ENCODE assay signal across 12 cellular contexts in the genomic region with DNA sequence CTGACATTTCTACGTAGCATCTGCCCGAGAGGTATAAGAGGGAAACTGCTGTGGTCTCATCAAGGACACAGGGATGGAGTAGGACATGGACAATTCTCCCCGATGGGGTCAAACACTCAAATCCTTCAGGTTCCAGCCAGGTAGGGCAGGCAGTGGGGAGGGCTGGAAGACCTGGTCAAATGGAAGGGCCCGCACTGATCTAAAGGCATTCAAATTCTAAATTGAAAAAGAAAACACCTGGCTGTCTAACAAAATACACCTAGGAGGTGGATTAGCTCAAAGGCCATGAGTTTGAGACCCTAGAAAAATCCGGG. TPM values are rescaled to one million over a fixed set of nuclear protein-coding genes. Genes with fewer than 3 reads are reported as not detected.
DNase-seq lines count a peak whose midpoint lies in the region; ATAC-seq and TF ChIP-seq lines count a peak whose summit lies in the region.
"Had no signal": no experiment of that assay in that cellular context is flagged by ENCODE, and none has a peak within 500 bp of the region (broad histone marks: within the 10 kb centered on the region; RNA-seq: fewer than 3 reads in every experiment).

No MANE protein-coding gene starts in this region.

- H3K27me3 Mint-ChIP-seq in CD8-positive, alpha-beta T cell (ENCODE audit: low read depth), result peaks cover 28% of the 10 kb centered on the region

- H3F3A ChIP-seq in neural cell (ENCODE audit: insufficient read depth, low read length, poor library complexity, severe bottlenecking), result peaks cover 8% of the 10 kb centered on the region

- no peaks in the 10 kb centered on the region for H3K36me3 Mint-ChIP-seq in CD8-positive, alpha-beta T cell

- H2AFZ ChIP-seq in neural cell (ENCODE audit: low read depth, low read length), result peak overlapping the region; percentile 87

- POLR2A ChIA-PET in CD8-positive, alpha-beta T cell (lab: Charles Lee), result no interaction called here

- H3K9me2 ChIP-seq in neural cell (ENCODE audit: insufficient read depth, low read length), result no peaks in the 10 kb centered on the region

- H3K4me1 ChIP-seq in CD8-positive, alpha-beta T cell (ENCODE audit: insufficient read depth, low read length), result peaks cover 9% of the 10 kb centered on the region
- H3K4me1 ChIP-seq in HUES6 (ENCODE audit: control insufficient read depth, insufficient read depth, low read length) (peaks cover 16% of the 10 kb centered on the region), colonic mucosa (peaks cover 7% of the 10 kb centered on the region)

- no peaks in the 10 kb centered on the region for H3K36me3 ChIP-seq in CD8-positive, alpha-beta T cell (ENCODE audit: insufficient read depth, low read length)
- H3K36me3 ChIP-seq in HUES6 (ENCODE audit: control insufficient read depth, insufficient read depth, low read length), result no peaks in the 10 kb centered on the region
- H3K36me3 ChIP-seq in colonic mucosa, result no peaks in the 10 kb centered on the region
- no peaks in the 10 kb centered on the region for H3K36me3 ChIP-seq in neural cell (ENCODE audit: insufficient read depth, low read length)
- H3K36me3 ChIP-seq: sigmoid colon, upper lobe of right lung had no signal

- peak overlapping the region; percentile 77 for H3K4me2 ChIP-seq in neural cell (ENCODE audit: low read length)

- no peaks in the 10 kb centered on the region for H3K79me2 ChIP-seq in neural cell (replicated peaks; ENCODE audit: insufficient read depth, low read length)

- intact Hi-C loops in CD8-positive, alpha-beta T cell (cut with DNase I, micrococcal nuclease), result no loop called here
- intact Hi-C loops in colonic mucosa (cut with DNase I), result no loop called here

- ATAC-seq in CD8-positive, alpha-beta T cell, result no peak
- ATAC-seq in GM21576 (IDR thresholded peaks at IDR 0.05; ENCODE audit: unreplicated experiment), result no peak

- no peaks in the 10 kb centered on the region for H3K9me3 Mint-ChIP-seq in CD8-positive, alpha-beta T cell

- peaks cover 11% of the 10 kb centered on the region for H3K4me1 Mint-ChIP-seq in CD8-positive, alpha-beta T cell (ENCODE audit: low read depth)

- H3K9ac ChIP-seq in HUES6 (ENCODE audit: low read length) (peak overlapping the region; percentile 21), colonic mucosa (ENCODE audit: low read depth in 2 of 2, low read length in 2 of 2) (no peak overlapping the region), neural cell (ENCODE audit: low read length) (peak overlapping the region; percentile 84)

- H3K4me3 Mint-ChIP-seq in CD8-positive, alpha-beta T cell, result peak overlapping the region; percentile 78

- TF ChIP-seq RAD21 in neural cell (conservative IDR thresholded peaks at IDR 0.05), result peak; percentile 24

- H3K9me3 ChIP-seq in CD8-positive, alpha-beta T cell (ENCODE audit: low read length), result no peaks in the 10 kb centered on the region
- H3K9me3 ChIP-seq in HUES6 (ENCODE audit: control insufficient read depth, insufficient read depth, low read depth, low read length), result no peaks in the 10 kb centered on the region
- no peaks in the 10 kb centered on the region for H3K9me3 ChIP-seq in colonic mucosa
- no peaks in the 10 kb centered on the region for H3K9me3 ChIP-seq in neural cell (ENCODE audit: low read length)
- H3K9me3 ChIP-seq: sigmoid colon, upper lobe of right lung had no signal

- no peak overlapping the region for H3K4me3 ChIP-seq in CD8-positive, alpha-beta T cell (ENCODE audit: low read depth, low read length)
- peak overlapping the region; percentile 75 for H3K4me3 ChIP-seq in HUES6 (ENCODE audit: low read depth, low read length)
- H3K4me3 ChIP-seq in colonic mucosa, result peak overlapping the region; percentile 53
- peak overlapping the region; percentile 75 for H3K4me3 ChIP-seq in neural cell (ENCODE audit: low read length)
- H3K4me3 ChIP-seq: lung had no signal

- H3K27me3 ChIP-seq in CD8-positive, alpha-beta T cell (ENCODE audit: insufficient read depth, low read length), result peaks cover 16% of the 10 kb centered on the region
- peaks cover 41% of the 10 kb centered on the region for H3K27me3 ChIP-seq in HUES6 (ENCODE audit: control insufficient read depth, insufficient read depth, low read length)
- H3K27me3 ChIP-seq in colonic mucosa, result peaks cover 4% of the 10 kb centered on the region
- no peaks in the 10 kb centered on the region for H3K27me3 ChIP-seq in neural cell (ENCODE audit: insufficient read depth, low read depth, low read length)

- CTCF ChIA-PET in CD8-positive, alpha-beta T cell (lab: Charles Lee), result interaction anchor here (0.8 to 4.9 kb wide), 2 partner anchors 10 to 169 kb away, joined by 3 to 30 read pairs; no protein-coding TSS in a partner anchor

- H3K27ac Mint-ChIP-seq in CD8-positive, alpha-beta T cell, result no peak overlapping the region

- H4K20me1 ChIP-seq in neural cell (ENCODE audit: insufficient read depth), result no peaks in the 10 kb centered on the region

- DNase-seq in CD8-positive, alpha-beta T cell, result no peak
- DNase-seq in colonic mucosa, result no peak
- DNase-seq in NCI-H2081 treated with DMSO at 0.1 percent for 48 hours (lab: John Stamatoyannopoulos, UW), result no peak
- DNase-seq in NCI-H1105 treated with DMSO at 0.1 percent for 48 hours (lab: John Stamatoyannopoulos, UW), result no peak
- DNase-seq: sigmoid colon had no signal

- TF ChIP-seq EP300 in neural cell (conservative IDR thresholded peaks at IDR 0.05; ENCODE audit: poor library complexity, severe bottlenecking), result peak; percentile 30

- no peak for TF ChIP-seq CTCF in CD8-positive, alpha-beta T cell (IDR thresholded peaks at IDR 0.05)
- TF ChIP-seq CTCF in colonic mucosa (IDR thresholded peaks at IDR 0.05), result no peak
- TF ChIP-seq CTCF in neural cell (IDR thresholded peaks at IDR 0.05; ENCODE audit: poor library complexity, severe bottlenecking), result no peak

- H3K27ac ChIP-seq in CD8-positive, alpha-beta T cell (ENCODE audit: low read depth, low read length), result no peak overlapping the region
- H3K27ac ChIP-seq in HUES6 (ENCODE audit: low read depth, low read length) (no peak overlapping the region), colonic mucosa (no peak overlapping the region), neural cell (ENCODE audit: low read length) (peak overlapping the region; percentile 92)
- H3K27ac ChIP-seq: coronary artery, HL-60, sigmoid colon, upper lobe of right lung had no signal

TF ChIP-seq in neural cell, 6 proteins besides CTCF, POLR2A, EP300 and RAD21:
- TF ChIP-seq TAF1 (IDR thresholded peaks at IDR 0.05; ENCODE audit: low read depth), result peak; percentile 68
- TF ChIP-seq, protein P1, sequence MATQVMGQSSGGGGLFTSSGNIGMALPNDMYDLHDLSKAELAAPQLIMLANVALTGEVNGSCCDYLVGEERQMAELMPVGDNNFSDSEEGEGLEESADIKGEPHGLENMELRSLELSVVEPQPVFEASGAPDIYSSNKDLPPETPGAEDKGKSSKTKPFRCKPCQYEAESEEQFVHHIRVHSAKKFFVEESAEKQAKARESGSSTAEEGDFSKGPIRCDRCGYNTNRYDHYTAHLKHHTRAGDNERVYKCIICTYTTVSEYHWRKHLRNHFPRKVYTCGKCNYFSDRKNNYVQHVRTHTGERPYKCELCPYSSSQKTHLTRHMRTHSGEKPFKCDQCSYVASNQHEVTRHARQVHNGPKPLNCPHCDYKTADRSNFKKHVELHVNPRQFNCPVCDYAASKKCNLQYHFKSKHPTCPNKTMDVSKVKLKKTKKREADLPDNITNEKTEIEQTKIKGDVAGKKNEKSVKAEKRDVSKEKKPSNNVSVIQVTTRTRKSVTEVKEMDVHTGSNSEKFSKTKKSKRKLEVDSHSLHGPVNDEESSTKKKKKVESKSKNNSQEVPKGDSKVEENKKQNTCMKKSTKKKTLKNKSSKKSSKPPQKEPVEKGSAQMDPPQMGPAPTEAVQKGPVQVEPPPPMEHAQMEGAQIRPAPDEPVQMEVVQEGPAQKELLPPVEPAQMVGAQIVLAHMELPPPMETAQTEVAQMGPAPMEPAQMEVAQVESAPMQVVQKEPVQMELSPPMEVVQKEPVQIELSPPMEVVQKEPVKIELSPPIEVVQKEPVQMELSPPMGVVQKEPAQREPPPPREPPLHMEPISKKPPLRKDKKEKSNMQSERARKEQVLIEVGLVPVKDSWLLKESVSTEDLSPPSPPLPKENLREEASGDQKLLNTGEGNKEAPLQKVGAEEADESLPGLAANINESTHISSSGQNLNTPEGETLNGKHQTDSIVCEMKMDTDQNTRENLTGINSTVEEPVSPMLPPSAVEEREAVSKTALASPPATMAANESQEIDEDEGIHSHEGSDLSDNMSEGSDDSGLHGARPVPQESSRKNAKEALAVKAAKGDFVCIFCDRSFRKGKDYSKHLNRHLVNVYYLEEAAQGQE (IDR thresholded peaks at IDR 0.05; ENCODE audit: borderline replicate concordance), result peak; percentile 87
- no peak for TF ChIP-seq SMC3 (conservative IDR thresholded peaks at IDR 0.05; ENCODE audit: poor library complexity)

RNA-seq across cellular contexts. Expression of a gene that starts 8.2 kb away (rescaled TPM):
- total RNA-seq in CD8-positive, alpha-beta T cell, result not detected
- total RNA-seq in colonic mucosa, result under 1 TPM; 0.59 to 0.74 TPM
- 62.7 and 68.9 TPM in 2 replicates for polyA plus RNA-seq in neural cell
- polyA minus RNA-seq in neural cell, result 28.0 and 39.0 TPM in 2 replicates

RNA-seq across cellular contexts. Expression of a gene that starts 8.3 kb away (rescaled TPM):
- not detected for total RNA-seq in CD8-positive, alpha-beta T cell
- not detected for total RNA-seq in colonic mucosa
- polyA plus RNA-seq in neural cell, result 6.1 and 8.0 TPM in 2 replicates
- 3.6 and 4.6 TPM in 2 replicates for polyA minus RNA-seq in neural cell

RNA-seq across cellular contexts. Expression of a gene that starts 16.7 kb away (rescaled TPM):
- total RNA-seq in CD8-positive, alpha-beta T cell, result not detected
- under 1 TPM; 0.20 to 0.48 TPM for total RNA-seq in colonic mucosa
- not detected in 2 replicates for polyA plus RNA-seq in neural cell
- polyA minus RNA-seq in neural cell, result 0.58 TPM in 1 of 2 replicates, not detected in the other
- total RNA-seq: sigmoid colon had no signal

RNA-seq across cellular contexts. Expression of a gene that starts 43.0 kb away (rescaled TPM):
- not detected for total RNA-seq in CD8-positive, alpha-beta T cell
- total RNA-seq in colonic mucosa, result under 1 TPM; 0.11 to 0.20 TPM
- polyA plus RNA-seq in neural cell, result 0.22 TPM in 1 of 2 replicates, not detected in the other
- 0.23 and 0.49 TPM in 2 replicates for polyA minus RNA-seq in neural cell
- total RNA-seq: upper lobe of right lung had no signal

Comparison
In these comparisons a context has a peak if more than half of its experiments do, and no peak if none do; other contexts are left out.
1. H3K9ac ChIP-seq: peak in HUES6 (single experiment) and neural cell (single experiment); none in colonic mucosa (0 of 2).